ENCODE assay signal across 18 cellular contexts in the genomic region with DNA sequence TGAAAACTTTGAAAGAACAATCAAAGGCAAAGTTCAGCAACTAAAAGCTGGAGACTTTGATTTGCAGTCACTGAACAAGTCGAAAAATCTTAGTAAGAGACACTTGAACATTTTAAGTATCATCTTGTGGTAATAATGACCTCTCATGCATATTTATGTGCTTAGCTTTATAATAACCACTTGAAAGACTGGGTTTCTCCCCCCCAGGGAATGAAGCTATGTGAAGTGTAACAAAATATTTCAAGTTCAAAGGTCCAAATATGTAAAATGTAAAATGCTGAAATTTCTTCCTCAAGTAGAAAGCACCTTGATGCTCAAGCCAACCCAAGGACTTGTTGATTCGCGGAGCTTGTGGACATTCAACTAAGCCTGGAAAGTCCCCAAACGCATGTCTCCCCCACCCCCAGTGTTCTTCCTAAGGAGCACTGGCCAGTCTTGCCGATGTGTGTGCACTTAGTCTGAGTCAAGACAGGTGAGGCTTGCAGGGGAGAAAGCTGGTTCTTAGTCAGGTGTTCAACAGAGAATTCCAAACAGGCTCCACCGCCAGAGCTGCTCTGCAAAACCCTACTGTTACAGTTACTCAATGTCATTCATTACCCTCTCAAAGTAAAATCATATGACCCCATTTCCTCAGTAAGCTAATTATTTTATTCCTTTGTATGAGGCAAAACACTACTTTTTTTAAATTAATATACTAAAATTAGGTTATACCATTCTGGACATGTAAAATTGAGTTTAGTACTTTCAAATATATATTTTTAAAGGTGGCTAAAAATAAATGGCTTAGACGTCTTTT. TPM values are rescaled to one million over a fixed set of nuclear protein-coding genes. Genes with fewer than 3 reads are reported as not detected.
A peak's percentile ranks its signal among the peaks of the same experiment; 100 is the strongest.
DNase-seq lines count a peak whose midpoint lies in the region; ATAC-seq, FAIRE-seq and TF ChIP-seq lines count a peak whose summit lies in the region.
"Had no signal": no experiment of that assay in that cellular context is flagged by ENCODE, and none has a peak within 500 bp of the region (broad histone marks: within the 10 kb centered on the region; RNA-seq: fewer than 3 reads in every experiment).

No MANE protein-coding gene starts in this region.

- TF ChIP-seq EP300 in SK-N-SH (IDR thresholded peaks at IDR 0.05; ENCODE audit: borderline replicate concordance in 1 of 2, low read depth in 1 of 2, low read length in 1 of 2), result no peak

- no peak overlapping the region for H3K4me2 ChIP-seq in SK-N-SH

- no peaks in the 10 kb centered on the region for H3K79me2 ChIP-seq in SK-N-SH (ENCODE audit: insufficient read depth)

- no peak overlapping the region for H3K9ac ChIP-seq in SK-N-SH

- H3K4me1 ChIP-seq in SK-N-SH (ENCODE audit: control insufficient read depth in 1 of 2, insufficient read depth in 2 of 2, low read depth in 1 of 2, low read length in 1 of 2) (no peaks in the 10 kb centered on the region; a peak in 1 of 4 replicates), lung (ENCODE audit: control insufficient read depth in 2 of 2, insufficient read depth in 2 of 2, low read length in 2 of 2) (peaks cover 0 to 8% of the 10 kb centered on the region in 2 donors)

- no peaks in the 10 kb centered on the region for H3F3A ChIP-seq in SK-N-SH (replicated peaks; ENCODE audit: insufficient read depth)

- 60% methylated on average over 6 of the region's 7 CpGs for WGBS in SK-N-SH (ENCODE audit: low lambda C conversion rate)
- WGBS in lung, 2 donors, result 57 to 74% methylated on average over 7 of the region's 7 CpGs

- H3K27ac ChIP-seq in SK-N-SH (ENCODE audit: low read depth in 2 of 2, low read length in 1 of 2), result no peak overlapping the region
- peak overlapping the region in 1 of 2 donors; percentile 20 for H3K27ac ChIP-seq in lung (ENCODE audit: low read depth in 1 of 2, low read length in 1 of 2)
- H3K27ac ChIP-seq: C4-2B had no signal

- DNase-seq in SK-N-SH, result no peak
- DNase-seq in choroid plexus epithelial cell (ENCODE audit: low read depth), result peak; percentile 47
- peak; percentile 87 for DNase-seq in lung (ENCODE audit: low spot score)
- DNase-seq in urothelium cell line (ENCODE audit: low spot score), result no peak
- no peak for DNase-seq in NCI-H526 (lab: John Stamatoyannopoulos, UW)
- DNase-seq: 8988T, MM.1S, NCI-H1105, NCI-H1694 treated with DMSO at 0.1 percent for 48 hours, NCI-H446, SHP77 had no signal

- no peaks in the 10 kb centered on the region for H4K20me1 ChIP-seq in SK-N-SH (ENCODE audit: insufficient read depth)

- H3K4me3 ChIP-seq in SK-N-SH (ENCODE audit: low read depth in 2 of 2, low read length in 1 of 2) (no peak overlapping the region), choroid plexus epithelial cell (ENCODE audit: low read depth, low read length) (no peak overlapping the region), lung (no peak overlapping the region)

- no peak for TF ChIP-seq RAD21 in SK-N-SH (IDR thresholded peaks at IDR 0.05; ENCODE audit: low read length)

- TF ChIP-seq CTCF in SK-N-SH (IDR thresholded peaks at IDR 0.05) (no peak), choroid plexus epithelial cell (conservative IDR thresholded peaks at IDR 0.05; ENCODE audit: low read depth, low read length) (no peak), lung (IDR thresholded peaks at IDR 0.05; ENCODE audit: control extremely low read depth, extremely low read depth) (no peak)

- CTCF ChIA-PET in SK-N-SH (lab: Yijun Ruan, JAX), result no interaction called here

- no peak for FAIRE-seq in urothelium cell line (lab: Jason Lieb, UNC)
- FAIRE-seq: GM18507, H1, RCC 7860 had no signal

- H3K27me3 ChIP-seq in SK-N-SH (ENCODE audit: insufficient read depth) (peaks cover 8% of the 10 kb centered on the region; the same call in 1 of the 2 replicates), lung (ENCODE audit: control insufficient read depth, insufficient read depth) (no peaks in the 10 kb centered on the region)

- H3K36me3 ChIP-seq in SK-N-SH (replicated peaks in 1 of 2; ENCODE audit: control insufficient read depth in 1 of 2, insufficient read depth in 2 of 2, low read length in 1 of 2) (no peaks in the 10 kb centered on the region), lung (ENCODE audit: control insufficient read depth in 2 of 2, insufficient read depth in 2 of 2, low read length in 2 of 2) (no peaks in the 10 kb centered on the region)

- H3K9me3 ChIP-seq in SK-N-SH, result no peaks in the 10 kb centered on the region
- H3K9me3 ChIP-seq in lung (ENCODE audit: control insufficient read depth in 2 of 2, insufficient read depth in 1 of 2, low read length in 1 of 2), result no peaks in the 10 kb centered on the region

- H3K9me2 ChIP-seq in SK-N-SH, result no peaks in the 10 kb centered on the region

- no peak for ATAC-seq in SK-N-SH treated with all-trans-retinoic acid at 6 μM for 48 hours
- peak; percentile 89 for ATAC-seq in lung (ENCODE audit: insufficient read depth, low FRiP score)
- ATAC-seq in GM18498 (IDR thresholded peaks at IDR 0.05; ENCODE audit: unreplicated experiment), result no peak
- ATAC-seq in GM21717 (IDR thresholded peaks at IDR 0.05; ENCODE audit: unreplicated experiment), result no peak

- POLR2A ChIA-PET in SK-N-SH (lab: Yijun Ruan, JAX), result no interaction called here

- H2AFZ ChIP-seq in SK-N-SH (ENCODE audit: low read depth), result no peak overlapping the region

TF ChIP-seq in SK-N-SH treated with all-trans-retinoic acid at 6 μM for 48 hours, 23 proteins besides CTCF, POLR2A, EP300 and RAD21:
- peak; percentile 96 for TF ChIP-seq ZFP3 (CRISPR knock-in tag; IDR thresholded peaks at IDR 0.05)
- no peak for TF ChIP-seq BACH2 (CRISPR knock-in tag; IDR thresholded peaks at IDR 0.05; ENCODE audit: borderline replicate concordance)

TF ChIP-seq in SK-N-SH, 30 proteins besides CTCF, POLR2A, EP300 and RAD21:
- TF ChIP-seq TEAD4 (IDR thresholded peaks at IDR 0.05; ENCODE audit: borderline replicate concordance, insufficient read depth), result no peak
- TF ChIP-seq SIN3A (IDR thresholded peaks at IDR 0.05; ENCODE audit: borderline replicate concordance, low read depth, low read length), result no peak
- no peak for TF ChIP-seq JUND (IDR thresholded peaks at IDR 0.05)
- no peak for TF ChIP-seq POLR2AphosphoS5 (IDR thresholded peaks at IDR 0.05; ENCODE audit: low read depth, low read length)
- TF ChIP-seq, protein P1, sequence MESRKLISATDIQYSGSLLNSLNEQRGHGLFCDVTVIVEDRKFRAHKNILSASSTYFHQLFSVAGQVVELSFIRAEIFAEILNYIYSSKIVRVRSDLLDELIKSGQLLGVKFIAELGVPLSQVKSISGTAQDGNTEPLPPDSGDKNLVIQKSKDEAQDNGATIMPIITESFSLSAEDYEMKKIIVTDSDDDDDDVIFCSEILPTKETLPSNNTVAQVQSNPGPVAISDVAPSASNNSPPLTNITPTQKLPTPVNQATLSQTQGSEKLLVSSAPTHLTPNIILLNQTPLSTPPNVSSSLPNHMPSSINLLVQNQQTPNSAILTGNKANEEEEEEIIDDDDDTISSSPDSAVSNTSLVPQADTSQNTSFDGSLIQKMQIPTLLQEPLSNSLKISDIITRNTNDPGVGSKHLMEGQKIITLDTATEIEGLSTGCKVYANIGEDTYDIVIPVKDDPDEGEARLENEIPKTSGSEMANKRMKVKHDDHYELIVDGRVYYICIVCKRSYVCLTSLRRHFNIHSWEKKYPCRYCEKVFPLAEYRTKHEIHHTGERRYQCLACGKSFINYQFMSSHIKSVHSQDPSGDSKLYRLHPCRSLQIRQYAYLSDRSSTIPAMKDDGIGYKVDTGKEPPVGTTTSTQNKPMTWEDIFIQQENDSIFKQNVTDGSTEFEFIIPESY (IDR thresholded peaks at IDR 0.05; ENCODE audit: borderline replicate concordance, low read depth), result no peak
- TF ChIP-seq, protein P2, sequence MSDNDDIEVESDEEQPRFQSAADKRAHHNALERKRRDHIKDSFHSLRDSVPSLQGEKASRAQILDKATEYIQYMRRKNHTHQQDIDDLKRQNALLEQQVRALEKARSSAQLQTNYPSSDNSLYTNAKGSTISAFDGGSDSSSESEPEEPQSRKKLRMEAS (IDR thresholded peaks at IDR 0.05; ENCODE audit: low read depth), result no peak
- no peak for TF ChIP-seq SMC3 (IDR thresholded peaks at IDR 0.05; ENCODE audit: low read depth, low read length)
- no peak for TF ChIP-seq FOXJ3 (CRISPR knock-in tag; IDR thresholded peaks at IDR 0.05)
- no peak for TF ChIP-seq CHD2 (IDR thresholded peaks at IDR 0.05; ENCODE audit: low read length, partially characterized antibody)
- TF ChIP-seq GATA2 (CRISPR knock-in tag; IDR thresholded peaks at IDR 0.05), result no peak
TF ChIP-seq in SK-N-SH: peak in this region for 0.

RNA-seq across cellular contexts. Expression of a gene that starts 46.9 kb away (rescaled TPM):
- 51.1 and 67.2 TPM in 2 replicates for polyA plus RNA-seq in SK-N-SH (2012; rRNA removed)
- polyA plus RNA-seq in SK-N-SH (2012; cell fraction: cytosol; rRNA removed), result 51.1 and 60.4 TPM in 2 replicates
- polyA plus RNA-seq in SK-N-SH (2012; cell fraction: nucleus; rRNA removed), result 38.2 and 48.8 TPM in 2 replicates
- 100 to 1,000 TPM; 136 to 228 TPM for total RNA-seq in lung
- polyA plus RNA-seq in lung, result 10 to 100 TPM; 20.6 to 91.1 TPM

Comparison
In these comparisons a context has a peak if more than half of its experiments do, and no peak if none do; other contexts are left out.
1. DNase-seq: peak in choroid plexus epithelial cell (single experiment) and lung (single experiment); none in SK-N-SH (single experiment), urothelium cell line (single experiment) and NCI-H526 (0 of 2).